18 cellular contexts compared by ENCODE assay signal in genomic region chr2:69604026-69604678, GRCh38. TPM values are rescaled to one million over a fixed set of nuclear protein-coding genes. Genes with fewer than 3 reads are reported as not detected.
A peak's percentile ranks its signal among the peaks of the same experiment; 100 is the strongest.
DNase-seq lines count a peak whose midpoint lies in the region; ATAC-seq and TF ChIP-seq lines count a peak whose summit lies in the region.
"Had no signal": no experiment of that assay in that cellular context is flagged by ENCODE, and none has a peak within 500 bp of the region (broad histone marks: within the 10 kb centered on the region; RNA-seq: fewer than 3 reads in every experiment).

No MANE protein-coding gene starts in this region.

- no peak overlapping the region for H3K4me2 ChIP-seq in H9 (ENCODE audit: insufficient read depth, insufficient read length, low read length)

- peaks cover 38 to 62% of the 10 kb centered on the region in 2 donors for H3K36me3 Mint-ChIP-seq in CD4-positive, alpha-beta memory T cell
- H3K36me3 Mint-ChIP-seq in chondrocyte (ENCODE audit: low read depth): peaks cover 2% of the 10 kb centered on the region
- H3K36me3 Mint-ChIP-seq in H9 (ENCODE audit: insufficient read depth in 1 of 3, low read depth in 3 of 3): peaks cover 6 to 8% (median 6%) of the 10 kb centered on the region in 3 experiments; a peak in 4 of 7 replicates

- no peak overlapping the region for H3K23ac ChIP-seq in H9 (ENCODE audit: insufficient read length, low read depth, low read length)

- H2BK5ac ChIP-seq in H9 (ENCODE audit: insufficient read length, low read length): no peak overlapping the region

- H4K8ac ChIP-seq in H9 (replicated peaks; ENCODE audit: insufficient read length, low read depth, low read length): no peak overlapping the region

- CTCF ChIA-PET in CD4-positive, alpha-beta memory T cell (lab: Charles Lee; ENCODE audit: partially characterized antibody): interaction anchor here (1.1 to 2.7 kb wide), 4 partner anchors 8 to 38 kb away, joined by 3 to 17 read pairs (median 4); no protein-coding TSS in a partner anchor

- no peaks in the 10 kb centered on the region for H3K36me3 ChIP-seq in CD4-positive, alpha-beta memory T cell (ENCODE audit: insufficient read depth, low read length)
- H3K36me3 ChIP-seq in testis (ENCODE audit: low read depth, missing control alignments): no peaks in the 10 kb centered on the region
- H3K36me3 ChIP-seq: esophagus squamous epithelium, prostate gland had no signal

- H3K79me2 ChIP-seq in H9 (ENCODE audit: insufficient read depth, low read length): no peaks in the 10 kb centered on the region; the same call in 1 of the 2 replicates

- H3K4me3 Mint-ChIP-seq in CD4-positive, alpha-beta memory T cell: peak overlapping the region in 6 of 8 donors; percentile 6 to 53 (median 28)
- H3K4me3 Mint-ChIP-seq in chondrocyte (ENCODE audit: unreplicated experiment) (no peak overlapping the region), H9 (no peak overlapping the region)

- no peak for ATAC-seq in HG03378 (IDR thresholded peaks at IDR 0.05; ENCODE audit: unreplicated experiment)
- ATAC-seq: activated T-cell treated with anti-CD3 and anti-CD28 coated beads, Interleukin-2, amount 50 U/mL, for 72 hours; mucosa of descending colon had no signal

- H3K27ac Mint-ChIP-seq in CD4-positive, alpha-beta memory T cell: peak overlapping the region in 6 of 7 donors; percentile 18 to 85 (median 64)
- H3K27ac Mint-ChIP-seq in chondrocyte (ENCODE audit: unreplicated experiment) (peak overlapping the region; percentile 57), H9 (no peak overlapping the region)

- H3K27ac ChIP-seq in CD4-positive, alpha-beta memory T cell (ENCODE audit: low read depth, low read length): no peak overlapping the region
- H3K27ac ChIP-seq in testis (no peak overlapping the region), H9 (ENCODE audit: insufficient read length, low read depth, low read length) (no peak overlapping the region)
- H3K27ac ChIP-seq: esophagus squamous epithelium, prostate gland had no signal

- H3K79me1 ChIP-seq in H9 (ENCODE audit: insufficient read depth, low read depth, low read length, poor library complexity, severe bottlenecking): no peaks in the 10 kb centered on the region

- DNase-seq in CD4-positive, alpha-beta memory T cell: no peak
- DNase-seq in OCI-M1 (lab: John Stamatoyannopoulos, UW) (peak; percentile 7), chondrocyte (ENCODE audit: low spot score) (no peak), myocyte (ENCODE audit: low read depth) (peak; percentile 28), MV-4-11 (lab: John Stamatoyannopoulos, UW) (no peak), testis (no peak), H9 (no peak)
- DNase-seq: activated CD4-positive, alpha-beta T cell treated with anti-CD3 and anti-CD28 coated beads, Interleukin-2, amount 50 U/mL, for 4 hours; activated T-cell treated with anti-CD3 and anti-CD28 coated beads, Interleukin-2, amount 50 U/mL, for 72 hours; aorta; esophagus squamous epithelium; KG1; kidney; mucosa of descending colon; NCI-H1417; NCI-H446 had no signal

- no peak overlapping the region for H3T11ph ChIP-seq in H9 (ENCODE audit: low read length)

- H4K20me1 ChIP-seq in H9 (ENCODE audit: control insufficient read depth, insufficient read depth, insufficient read length): no peaks in the 10 kb centered on the region

- no peak overlapping the region for H3K18ac ChIP-seq in H9 (ENCODE audit: insufficient read length, low read depth, low read length)

- no peaks in the 10 kb centered on the region for H3K27me3 ChIP-seq in CD4-positive, alpha-beta memory T cell (ENCODE audit: insufficient read depth, low read length)
- H3K27me3 ChIP-seq in testis (no peaks in the 10 kb centered on the region), H9 (ENCODE audit: insufficient read depth, low read length) (no peaks in the 10 kb centered on the region)
- H3K27me3 ChIP-seq: esophagus squamous epithelium had no signal

- no peak for TF ChIP-seq POLR2A in testis (IDR thresholded peaks at IDR 0.05)

- H4K5ac ChIP-seq in H9 (ENCODE audit: insufficient read length, low read depth, low read length): no peak overlapping the region

- no peak overlapping the region for H3K9ac ChIP-seq in H9 (ENCODE audit: extremely low read depth, insufficient read length, low read length)

- WGBS in testis, 2 donors: 73 to 78% methylated on average over 6 of the region's 6 CpGs
- no CpG with 5 or more reads among the region's 6 CpGs for WGBS in H9 (ENCODE audit: extremely low coverage, insufficient read length, low lambda C conversion rate)

- H3K23me2 ChIP-seq in H9 (ENCODE audit: insufficient read length, low read depth, low read length, poor library complexity, severe bottlenecking): no peaks in the 10 kb centered on the region

- H3K9me3 ChIP-seq in CD4-positive, alpha-beta memory T cell (ENCODE audit: control insufficient read depth in 1 of 2, low read length in 2 of 2): no peaks in the 10 kb centered on the region
- H3K9me3 ChIP-seq in testis (no peaks in the 10 kb centered on the region), H9 (ENCODE audit: control insufficient read depth, low read depth, low read length) (no peaks in the 10 kb centered on the region)
- H3K9me3 ChIP-seq: esophagus squamous epithelium, mucosa of descending colon, prostate gland had no signal

- no peak overlapping the region for H2BK15ac ChIP-seq in H9 (ENCODE audit: low read depth, low read length)

- H3K4me1 ChIP-seq in CD4-positive, alpha-beta memory T cell (ENCODE audit: insufficient read depth, low read length): peaks cover 94% of the 10 kb centered on the region
- H3K4me1 ChIP-seq in testis (no peaks in the 10 kb centered on the region), H9 (ENCODE audit: insufficient read depth, low read length) (no peaks in the 10 kb centered on the region; the same call in 1 of the 2 replicates)
- H3K4me1 ChIP-seq: prostate gland had no signal

- H2AFZ ChIP-seq in H9 (ENCODE audit: low read length): no peak overlapping the region

- TF ChIP-seq CTCF in chondrocyte (IDR thresholded peaks at IDR 0.05): no peak
- TF ChIP-seq CTCF in testis (IDR thresholded peaks at IDR 0.05): no peak
- no peak for TF ChIP-seq CTCF in H9 (conservative IDR thresholded peaks at IDR 0.05)

- no peak overlapping the region for H3K4ac ChIP-seq in H9 (ENCODE audit: low read depth, low read length)

- H3K27me3 Mint-ChIP-seq in CD4-positive, alpha-beta memory T cell: no peaks in the 10 kb centered on the region
- H3K27me3 Mint-ChIP-seq in chondrocyte (ENCODE audit: low read depth) (no peaks in the 10 kb centered on the region), H9 (ENCODE audit: low read depth) (no peaks in the 10 kb centered on the region)

- no peak overlapping the region for H3K4me3 ChIP-seq in CD4-positive, alpha-beta memory T cell (ENCODE audit: low read length in 2 of 2)
- H3K4me3 ChIP-seq in testis: no peak overlapping the region
- H3K4me3 ChIP-seq: esophagus squamous epithelium, mucosa of descending colon, prostate gland had no signal

- no peak overlapping the region for H3K56ac ChIP-seq in H9 (ENCODE audit: insufficient read length, low read depth, low read length)

- H3K4me1 Mint-ChIP-seq in CD4-positive, alpha-beta memory T cell: peaks cover 75 to 95% (median 87%) of the 10 kb centered on the region in 4 donors
- H3K4me1 Mint-ChIP-seq in chondrocyte (ENCODE audit: low read depth) (peaks cover 42% of the 10 kb centered on the region), H9 (peaks cover 5 to 6% of the 10 kb centered on the region in 2 experiments)

- H2BK20ac ChIP-seq in H9 (ENCODE audit: low read depth, low read length, poor library complexity, severe bottlenecking): no peak overlapping the region

- no peak overlapping the region for H2AK5ac ChIP-seq in H9 (ENCODE audit: insufficient read length, low read length)

- H3K14ac ChIP-seq in H9 (ENCODE audit: insufficient read depth, low read length): no peak overlapping the region

- POLR2A ChIA-PET in CD4-positive, alpha-beta memory T cell (lab: Charles Lee; ENCODE audit: partially characterized antibody): interaction anchor here (0.6 to 2.5 kb wide), 7 partner anchors 9 to 40 kb away, joined by 3 to 8 read pairs (median 4); partner anchors contain the start of gene AAK1

- intact Hi-C loops in CD4-positive, alpha-beta memory T cell (cut with micrococcal nuclease): no loop called here
- intact Hi-C loops in testis (cut with DNase I; ENCODE audit: low total_unique reads): no loop called here

- H2BK120ac ChIP-seq in H9 (ENCODE audit: low read depth, low read length, poor library complexity, severe bottlenecking): no peak overlapping the region

- H3K9me3 Mint-ChIP-seq in CD4-positive, alpha-beta memory T cell: peaks cover 0 to 4% (median 0%) of the 10 kb centered on the region in 8 donors
- H3K9me3 Mint-ChIP-seq in chondrocyte (ENCODE audit: low read depth): peaks cover 8% of the 10 kb centered on the region
- H3K9me3 Mint-ChIP-seq in H9: peaks cover 2 to 9% of the 10 kb centered on the region in 2 experiments; a peak in 4 of 5 replicates

- H2BK12ac ChIP-seq in H9 (ENCODE audit: insufficient read length, low read depth, low read length): no peak overlapping the region

- no peak overlapping the region for H4K91ac ChIP-seq in H9 (ENCODE audit: insufficient read length, low read depth, low read length)

RNA-seq across cellular contexts. Expression of gene AAK1, which starts 39.4 kb away (rescaled TPM):
- 100 to 1,000 TPM; 220 to 225 TPM for total RNA-seq in CD4-positive, alpha-beta memory T cell
- 100 to 1,000 TPM in 1 of 2 donors, 10 to 100 TPM in 1; 27.6 to 129 TPM for polyA plus RNA-seq in CD4-positive, alpha-beta memory T cell
- total RNA-seq in chondrocyte (78.5 to 97.5 TPM (median 97.2 TPM) in 3 replicates), myocyte (28.3 and 39.0 TPM in 2 replicates), testis (10 to 100 TPM; 47.9 to 62.1 TPM), H9 (2021) (29.1 and 30.6 TPM in 2 replicates)
- polyA plus RNA-seq in myocyte (2012): 27.0 TPM
- polyA plus RNA-seq in testis (ENCODE audit: insufficient read depth, low read depth, low replicate concordance): 20.3 TPM

Comparison
In these comparisons a context has a peak if more than half of its experiments do, and no peak if none do; other contexts are left out.
1. DNase-seq: peak in OCI-M1 (single experiment) and myocyte (single experiment); none in CD4-positive, alpha-beta memory T cell (0 of 5), chondrocyte (single experiment), MV-4-11 (single experiment), testis (single experiment) and H9 (single experiment).
2. H3K27ac Mint-ChIP-seq: peak in CD4-positive, alpha-beta memory T cell (6 of 7) and chondrocyte (single experiment); none in H9 (0 of 3).
3. H3K4me3 Mint-ChIP-seq: peak in CD4-positive, alpha-beta memory T cell (6 of 8); none in chondrocyte (single experiment) and H9 (0 of 2).